38 cellular contexts compared by ENCODE assay signal in genomic region chr10:18223898-18224297, GRCh38.
"Had no signal": no experiment of that assay in that cellular context is flagged by ENCODE, and none has a peak within 500 bp of the region (broad histone marks: within the 10 kb centered on the region; RNA-seq: fewer than 3 reads in every experiment).

No MANE protein-coding gene starts in this region.

- H3K27ac ChIP-seq: ascending aorta, cardiac muscle cell had no signal

- DNase-seq: activated CD4-positive, alpha-beta memory T cell treated with anti-CD3 and anti-CD28 coated beads, Interleukin-2, amount 10 ng/mL, durations not matched to agents 7 days and 5 days; activated CD4-positive, alpha-beta T cell treated with anti-CD3 and anti-CD28 coated beads for 1 hour; activated CD4-positive, alpha-beta T cell treated with anti-CD3 and anti-CD28 coated beads for 36 hours; activated CD4-positive, alpha-beta T cell treated with anti-CD3 and anti-CD28 coated beads for 48 hours; activated CD4-positive, alpha-beta T cell treated with anti-CD3 and anti-CD28 coated beads, Interleukin-2, amount 10 ng/mL, durations not matched to agents 7 days and 5 days; activated CD4-positive, alpha-beta T cell treated with anti-CD3 and anti-CD28 coated beads, Interleukin-2, amount 50 U/mL, for 48 hours; activated CD4-positive, CD25-positive, alpha-beta regulatory T cell; activated CD8-positive, alpha-beta memory T cell treated with anti-CD3 and anti-CD28 coated beads for 24 hours; activated CD8-positive, alpha-beta memory T cell treated with anti-CD3 and anti-CD28 coated beads, Interleukin-2, amount 10 ng/mL, durations not matched to agents 7 days and 5 days; activated CD8-positive, alpha-beta memory T cell treated with anti-CD3 and anti-CD28 coated beads, Interleukin-2, amount 50 U/mL, for 48 hours; activated CD8-positive, alpha-beta T cell treated with anti-CD3 and anti-CD28 coated beads, Interleukin-2, amount 10 ng/mL, durations not matched to agents 7 days and 5 days; activated effector memory CD4-positive, alpha-beta T cell treated with Interleukin-2 at 50 U/mL for 16 hours; activated gamma-delta T cell; activated naive CD4-positive, alpha-beta T cell treated with anti-CD3 and anti-CD28 coated beads, Interleukin-2, amount 10 ng/mL, durations not matched to agents 7 days and 5 days; activated naive CD4-positive, alpha-beta T cell treated with Interleukin-2 at 50 U/mL for 16 hours; activated naive CD8-positive, alpha-beta T cell treated with anti-CD3 and anti-CD28 coated beads, Interleukin-2, amount 10 ng/mL, durations not matched to agents 7 days and 5 days; activated naive CD8-positive, alpha-beta T cell treated with anti-CD3 and anti-CD28 coated beads, Interleukin-2, amount 50 U/mL, for 24 hours; activated T-cell treated with anti-CD3 and anti-CD28 coated beads, Interleukin-2, amount 50 U/mL, for 24 hours; activated T-cell treated with anti-CD3 and anti-CD28 coated beads, Interleukin-2, amount 50 U/mL, for 48 hours; amygdala; anterior cingulate cortex; caudate nucleus; T-helper 1 cell; T-helper 2 cell; T-helper 9 cell had no signal

- ATAC-seq: activated CD4-positive, alpha-beta T cell treated with anti-CD3 and anti-CD28 coated beads for 36 hours; activated CD4-positive, CD25-positive, alpha-beta regulatory T cell treated with anti-CD3 and anti-CD28 coated beads, Interleukin-2, amount 50 U/mL, for 24 hours; activated CD8-positive, alpha-beta memory T cell treated with anti-CD3 and anti-CD28 coated beads, Interleukin-2, amount 10 ng/mL, durations not matched to agents 7 days and 5 days; activated CD8-positive, alpha-beta T cell treated with anti-CD3 and anti-CD28 coated beads, Interleukin-2, amount 10 ng/mL, durations not matched to agents 7 days and 5 days; activated naive CD8-positive, alpha-beta T cell treated with anti-CD3 and anti-CD28 coated beads, Interleukin-2, amount 50 U/mL, for 24 hours had no signal

- H3K27me3 Mint-ChIP-seq: activated CD4-positive, alpha-beta memory T cell treated with anti-CD3 and anti-CD28 coated beads, Interleukin-2, amount 10 ng/mL, durations not matched to agents 7 days and 5 days; activated CD4-positive, alpha-beta T cell treated with anti-CD3 and anti-CD28 coated beads for 36 hours; activated CD4-positive, alpha-beta T cell treated with anti-CD3 and anti-CD28 coated beads, Interleukin-2, amount 10 ng/mL, durations not matched to agents 7 days and 5 days; activated CD8-positive, alpha-beta memory T cell treated with anti-CD3 and anti-CD28 coated beads, Interleukin-2, amount 10 ng/mL, durations not matched to agents 7 days and 5 days; activated naive CD4-positive, alpha-beta T cell treated with anti-CD3 and anti-CD28 coated beads, Interleukin-2, amount 10 ng/mL, durations not matched to agents 7 days and 5 days; activated naive CD8-positive, alpha-beta T cell; activated naive CD8-positive, alpha-beta T cell treated with anti-CD3 and anti-CD28 coated beads, Interleukin-2, amount 10 ng/mL, durations not matched to agents 7 days and 5 days; activated naive CD8-positive, alpha-beta T cell treated with anti-CD3 and anti-CD28 coated beads, Interleukin-2, amount 50 U/mL, for 24 hours; activated T-cell treated with anti-CD3 and anti-CD28 coated beads, Interleukin-2, amount 50 U/mL, for 24 hours had no signal

- H3K4me3 Mint-ChIP-seq: activated CD4-positive, alpha-beta memory T cell treated with anti-CD3 and anti-CD28 coated beads, Interleukin-2, amount 10 ng/mL, durations not matched to agents 7 days and 5 days; activated CD4-positive, alpha-beta T cell treated with anti-CD3 and anti-CD28 coated beads for 36 hours; activated CD4-positive, alpha-beta T cell treated with anti-CD3 and anti-CD28 coated beads, Interleukin-2, amount 10 ng/mL, durations not matched to agents 7 days and 5 days; activated CD8-positive, alpha-beta memory T cell treated with anti-CD3 and anti-CD28 coated beads, Interleukin-2, amount 10 ng/mL, durations not matched to agents 7 days and 5 days; activated CD8-positive, alpha-beta T cell treated with anti-CD3 and anti-CD28 coated beads, Interleukin-2, amount 10 ng/mL, durations not matched to agents 7 days and 5 days; activated naive CD4-positive, alpha-beta T cell treated with anti-CD3 and anti-CD28 coated beads, Interleukin-2, amount 10 ng/mL, durations not matched to agents 7 days and 5 days; activated naive CD4-positive, alpha-beta T cell treated with anti-CD3 and anti-CD28 coated beads, Interleukin-2, amount 50 U/mL, for 24 hours; activated naive CD8-positive, alpha-beta T cell; activated naive CD8-positive, alpha-beta T cell treated with anti-CD3 and anti-CD28 coated beads, Interleukin-2, amount 10 ng/mL, durations not matched to agents 7 days and 5 days; activated naive CD8-positive, alpha-beta T cell treated with anti-CD3 and anti-CD28 coated beads, Interleukin-2, amount 50 U/mL, for 24 hours; activated T-cell treated with anti-CD3 and anti-CD28 coated beads, Interleukin-2, amount 50 U/mL, for 24 hours; brain; central memory CD8-positive, alpha-beta T cell; T-helper 1 cell treated with Interleukin-12 subunit alpha and Interleukin-12 subunit beta and Interleukin-4 antibody, amounts not matched to agents 30 μg/mL and 1 μg/mL, for 36 hours; T-helper 2 cell treated with Interferon-gamma antibody and Interleukin-4, amounts not matched to agents 5 μg/mL and 100 μg/mL, for 36 hours; WTC11 had no signal

- FAIRE-seq: bronchial epithelial cell had no signal

- H3K9me3 Mint-ChIP-seq: activated CD4-positive, alpha-beta memory T cell treated with anti-CD3 and anti-CD28 coated beads, Interleukin-2, amount 10 ng/mL, durations not matched to agents 7 days and 5 days; activated CD4-positive, alpha-beta T cell treated with anti-CD3 and anti-CD28 coated beads, Interleukin-2, amount 10 ng/mL, durations not matched to agents 7 days and 5 days; activated naive CD4-positive, alpha-beta T cell treated with anti-CD3 and anti-CD28 coated beads, Interleukin-2, amount 10 ng/mL, durations not matched to agents 7 days and 5 days; activated naive CD4-positive, alpha-beta T cell treated with anti-CD3 and anti-CD28 coated beads, Interleukin-2, amount 50 U/mL, for 24 hours; activated naive CD8-positive, alpha-beta T cell treated with anti-CD3 and anti-CD28 coated beads, Interleukin-2, amount 10 ng/mL, durations not matched to agents 7 days and 5 days; activated naive CD8-positive, alpha-beta T cell treated with anti-CD3 and anti-CD28 coated beads, Interleukin-2, amount 50 U/mL, for 24 hours; activated T-cell treated with anti-CD3 and anti-CD28 coated beads, Interleukin-2, amount 50 U/mL, for 24 hours; activated T-helper 2 cell treated with anti-CD3 and anti-CD28 coated beads, Interferon-gamma antibody, Interleukin-2, Interleukin-4, amounts not matched to agents 10 μg/mL and 5 μg/mL and 100 μg/mL, durations not matched to agents 14 hours and 24 hours and 36 hours; brain; T-helper 1 cell treated with Interleukin-12 subunit alpha and Interleukin-12 subunit beta and Interleukin-4 antibody, amounts not matched to agents 30 μg/mL and 1 μg/mL, for 36 hours; T-helper 2 cell treated with Interferon-gamma antibody and Interleukin-4, amounts not matched to agents 5 μg/mL and 100 μg/mL, for 36 hours; WTC11 had no signal

- H3K36me3 ChIP-seq: ascending aorta, WERI-Rb-1 had no signal

- H3K27ac Mint-ChIP-seq: activated CD4-positive, alpha-beta memory T cell treated with anti-CD3 and anti-CD28 coated beads, Interleukin-2, amount 10 ng/mL, durations not matched to agents 7 days and 5 days; activated CD4-positive, alpha-beta T cell treated with anti-CD3 and anti-CD28 coated beads for 36 hours; activated CD4-positive, alpha-beta T cell treated with anti-CD3 and anti-CD28 coated beads, Interleukin-2, amount 10 ng/mL, durations not matched to agents 7 days and 5 days; activated CD8-positive, alpha-beta memory T cell treated with anti-CD3 and anti-CD28 coated beads, Interleukin-2, amount 10 ng/mL, durations not matched to agents 7 days and 5 days; activated CD8-positive, alpha-beta T cell treated with anti-CD3 and anti-CD28 coated beads, Interleukin-2, amount 10 ng/mL, durations not matched to agents 7 days and 5 days; activated naive CD4-positive, alpha-beta T cell treated with anti-CD3 and anti-CD28 coated beads, Interleukin-2, amount 10 ng/mL, durations not matched to agents 7 days and 5 days; activated naive CD4-positive, alpha-beta T cell treated with anti-CD3 and anti-CD28 coated beads, Interleukin-2, amount 50 U/mL, for 24 hours; activated naive CD8-positive, alpha-beta T cell; activated naive CD8-positive, alpha-beta T cell treated with anti-CD3 and anti-CD28 coated beads, Interleukin-2, amount 10 ng/mL, durations not matched to agents 7 days and 5 days; activated naive CD8-positive, alpha-beta T cell treated with anti-CD3 and anti-CD28 coated beads, Interleukin-2, amount 50 U/mL, for 24 hours; activated T-cell treated with anti-CD3 and anti-CD28 coated beads, Interleukin-2, amount 50 U/mL, for 24 hours; activated T-helper 2 cell treated with anti-CD3 and anti-CD28 coated beads, Interferon-gamma antibody, Interleukin-2, Interleukin-4, amounts not matched to agents 10 μg/mL and 5 μg/mL and 100 μg/mL, durations not matched to agents 14 hours and 24 hours and 36 hours; T-helper 1 cell treated with Interleukin-12 subunit alpha and Interleukin-12 subunit beta and Interleukin-4 antibody, amounts not matched to agents 30 μg/mL and 1 μg/mL, for 36 hours; T-helper 2 cell treated with Interferon-gamma antibody and Interleukin-4, amounts not matched to agents 5 μg/mL and 100 μg/mL, for 36 hours; WTC11 had no signal

- H3K9me3 ChIP-seq: ascending aorta had no signal

- H3K36me3 Mint-ChIP-seq: activated CD8-positive, alpha-beta memory T cell treated with anti-CD3 and anti-CD28 coated beads, Interleukin-2, amount 10 ng/mL, durations not matched to agents 7 days and 5 days; activated naive CD4-positive, alpha-beta T cell treated with anti-CD3 and anti-CD28 coated beads, Interleukin-2, amount 10 ng/mL, durations not matched to agents 7 days and 5 days; activated naive CD4-positive, alpha-beta T cell treated with anti-CD3 and anti-CD28 coated beads, Interleukin-2, amount 50 U/mL, for 24 hours; activated naive CD8-positive, alpha-beta T cell; activated naive CD8-positive, alpha-beta T cell treated with anti-CD3 and anti-CD28 coated beads, Interleukin-2, amount 10 ng/mL, durations not matched to agents 7 days and 5 days; brain; WTC11 had no signal

- H3K4me1 Mint-ChIP-seq: activated CD4-positive, alpha-beta memory T cell treated with anti-CD3 and anti-CD28 coated beads, Interleukin-2, amount 10 ng/mL, durations not matched to agents 7 days and 5 days; activated CD4-positive, alpha-beta T cell treated with anti-CD3 and anti-CD28 coated beads for 36 hours; activated CD4-positive, alpha-beta T cell treated with anti-CD3 and anti-CD28 coated beads, Interleukin-2, amount 10 ng/mL, durations not matched to agents 7 days and 5 days; activated CD8-positive, alpha-beta memory T cell treated with anti-CD3 and anti-CD28 coated beads, Interleukin-2, amount 10 ng/mL, durations not matched to agents 7 days and 5 days; activated naive CD4-positive, alpha-beta T cell treated with anti-CD3 and anti-CD28 coated beads, Interleukin-2, amount 10 ng/mL, durations not matched to agents 7 days and 5 days; activated naive CD4-positive, alpha-beta T cell treated with anti-CD3 and anti-CD28 coated beads, Interleukin-2, amount 50 U/mL, for 24 hours; activated naive CD8-positive, alpha-beta T cell treated with anti-CD3 and anti-CD28 coated beads, Interleukin-2, amount 10 ng/mL, durations not matched to agents 7 days and 5 days; activated naive CD8-positive, alpha-beta T cell treated with anti-CD3 and anti-CD28 coated beads, Interleukin-2, amount 50 U/mL, for 24 hours; brain; central memory CD8-positive, alpha-beta T cell had no signal

- H3K4me3 ChIP-seq: ascending aorta, cardiac muscle cell had no signal

- H3K27me3 ChIP-seq: ascending aorta, cardiac muscle cell had no signal
